3 cellular contexts compared by ENCODE assay signal in the genomic region with DNA sequence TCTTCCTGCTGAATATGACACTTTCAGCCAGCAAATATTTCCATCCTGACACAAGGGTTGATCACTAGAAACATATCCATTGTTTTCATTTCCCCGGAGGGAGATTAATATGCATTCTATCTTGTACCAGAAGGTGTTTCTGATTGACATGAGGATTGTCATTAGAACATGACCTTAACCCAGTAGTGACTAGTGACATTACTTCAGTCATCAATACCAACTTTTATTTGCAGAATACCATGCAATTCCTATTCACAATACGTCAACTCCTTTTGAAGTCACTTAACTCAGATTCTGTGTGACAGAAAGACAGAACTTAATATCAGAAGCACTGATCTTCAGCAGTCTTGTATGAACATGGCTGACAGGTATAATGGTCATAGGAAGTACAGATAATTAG.
"Had no signal": no experiment of that assay in that cellular context is flagged by ENCODE, and none has a peak within 500 bp of the region (broad histone marks: within the 10 kb centered on the region; RNA-seq: fewer than 3 reads in every experiment).

No MANE protein-coding gene starts in this region.

- DNase-seq: GDM1, GF-D8 had no signal

- H3K4me3 ChIP-seq: GM12878 had no signal
